ENCODE assay signal across 9 cellular contexts in the genomic region with DNA sequence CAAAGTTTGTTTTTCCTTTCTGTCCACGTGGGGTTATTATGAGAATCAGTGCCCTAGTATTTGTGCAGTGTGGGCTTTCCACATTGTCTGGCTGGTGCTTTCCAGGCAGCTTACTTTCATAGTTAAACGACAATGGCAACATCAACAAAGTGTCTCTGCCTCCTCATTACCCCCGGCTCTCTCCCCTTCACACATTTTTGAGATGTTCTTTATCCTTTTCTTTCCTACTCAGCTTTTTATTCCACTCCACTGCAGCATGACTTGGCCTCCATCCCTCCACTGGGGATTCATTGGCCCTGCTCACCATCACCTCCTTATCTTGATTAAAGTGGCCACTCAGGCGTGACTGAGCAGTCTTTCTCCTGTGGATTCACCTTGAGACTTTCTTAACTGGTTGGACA. TPM values are rescaled to one million over a fixed set of nuclear protein-coding genes. Genes with fewer than 3 reads are reported as not detected.
A peak's percentile ranks its signal among the peaks of the same experiment; 100 is the strongest.
DNase-seq lines count a peak whose midpoint lies in the region; ATAC-seq and TF ChIP-seq lines count a peak whose summit lies in the region.
"Had no signal": no experiment of that assay in that cellular context is flagged by ENCODE, and none has a peak within 500 bp of the region (broad histone marks: within the 10 kb centered on the region; RNA-seq: fewer than 3 reads in every experiment).

No MANE protein-coding gene starts in this region.

- H3K9ac ChIP-seq in KMS-11: no peak overlapping the region

- WGBS in lung, 2 donors: 23 to 61% methylated on average over 4 of the region's 4 CpGs
- WGBS in upper lobe of left lung, 2 donors: 30 to 45% methylated on average over 4 of the region's 4 CpGs

- H3K27me3 ChIP-seq in KMS-11 (ENCODE audit: insufficient read depth, low read depth) (no peaks in the 10 kb centered on the region), lung (ENCODE audit: control insufficient read depth, insufficient read depth) (no peaks in the 10 kb centered on the region), upper lobe of left lung (no peaks in the 10 kb centered on the region)

- peaks cover 39% of the 10 kb centered on the region; the same call in 1 of the 2 replicates for H3K79me2 ChIP-seq in KMS-11 (ENCODE audit: insufficient read depth, low read depth)

- DNase-seq in cerebellar cortex (ENCODE audit: low spot score): peak; percentile 62
- DNase-seq in lung (ENCODE audit: low spot score): no peak
- DNase-seq in upper lobe of left lung: no peak
- no peak for DNase-seq in middle frontal gyrus (ENCODE audit: extremely low spot score, low spot score)
- no peak for DNase-seq in HPDE6-E6E7 (ENCODE audit: extremely low spot score)
- DNase-seq: activated naive CD4-positive, alpha-beta T cell treated with anti-CD3 and anti-CD28 coated beads, Interleukin-2, amount 50 U/mL, for 16 hours; NCI-H1092 treated with DMSO at 0.1 percent for 48 hours had no signal

- H3K4me1 ChIP-seq in KMS-11 (ENCODE audit: low read depth, poor library complexity, severe bottlenecking) (peaks cover 41% of the 10 kb centered on the region), lung (ENCODE audit: control insufficient read depth in 2 of 2, insufficient read depth in 2 of 2, low read length in 2 of 2) (peaks cover 7 to 31% of the 10 kb centered on the region in 2 donors), upper lobe of left lung (peaks cover 37 to 58% (median 47%) of the 10 kb centered on the region in 4 donors)

- TF ChIP-seq CTCF in KMS-11 (conservative IDR thresholded peaks at IDR 0.05; ENCODE audit: low read depth, low read length) (no peak), lung (IDR thresholded peaks at IDR 0.05; ENCODE audit: control extremely low read depth, extremely low read depth) (no peak), upper lobe of left lung (IDR thresholded peaks at IDR 0.05) (no peak)

- H3K36me3 ChIP-seq in KMS-11 (ENCODE audit: insufficient read depth) (no peaks in the 10 kb centered on the region), lung (ENCODE audit: control insufficient read depth in 2 of 2, insufficient read depth in 2 of 2, low read length in 2 of 2) (no peaks in the 10 kb centered on the region), upper lobe of left lung (no peaks in the 10 kb centered on the region)

- no peak for ATAC-seq in lung (ENCODE audit: insufficient read depth, low FRiP score)
- ATAC-seq in upper lobe of left lung (ENCODE audit: low FRiP score in 2 of 2): peak; percentile 15 to 48
- ATAC-seq in GM21360 (IDR thresholded peaks at IDR 0.05; ENCODE audit: unreplicated experiment): no peak

- 0 out of 2 replicates have a peak, but pooled peaks cover 6% of the 10 kb centered on the region for H4K20me1 ChIP-seq in KMS-11 (ENCODE audit: insufficient read depth)

- no peak overlapping the region for H2AFZ ChIP-seq in KMS-11 (ENCODE audit: low read depth)

- H3K9me3 ChIP-seq in lung (ENCODE audit: control insufficient read depth in 2 of 2, insufficient read depth in 1 of 2, low read length in 1 of 2) (no peaks in the 10 kb centered on the region), upper lobe of left lung (no peaks in the 10 kb centered on the region)

- peak overlapping the region; percentile 34; the same call in 1 of the 2 replicates for H3K4me2 ChIP-seq in KMS-11

- no peak overlapping the region for H3K4me3 ChIP-seq in KMS-11 (IDR thresholded peaks at IDR 0.05; ENCODE audit: insufficient read depth, low read depth, low read length)
- no peak overlapping the region for H3K4me3 ChIP-seq in lung
- H3K4me3 ChIP-seq in upper lobe of left lung: no peak overlapping the region

- TF ChIP-seq EP300 in upper lobe of left lung (IDR thresholded peaks at IDR 0.05): no peak

- no peak for TF ChIP-seq POLR2A in upper lobe of left lung (IDR thresholded peaks at IDR 0.05)

- peak overlapping the region; percentile 29; the same call in 1 of the 2 replicates for H3K27ac ChIP-seq in KMS-11
- H3K27ac ChIP-seq in lung (ENCODE audit: low read depth in 1 of 2, low read length in 1 of 2): peak overlapping the region; percentile 76 to 78
- H3K27ac ChIP-seq in upper lobe of left lung: peak overlapping the region; percentile 21 to 52 (median 45)

RNA-seq across cellular contexts. Expression of gene SPECC1L, which starts 19.1 kb away (rescaled TPM):
- total RNA-seq in lung: 10 to 100 TPM; 61.3 to 83.9 TPM
- polyA plus RNA-seq in lung: 10 to 100 TPM; 10.4 to 14.3 TPM
- 10 to 100 TPM; 37.7 to 80.6 (median 62.3) TPM for total RNA-seq in upper lobe of left lung

RNA-seq across cellular contexts. Expression of gene GGT5, which starts 44.9 kb away (rescaled TPM):
- 10 to 100 TPM in 1 of 2 donors, 1 to 10 TPM in 1; 9.8 to 92.0 TPM for total RNA-seq in lung
- 10 to 100 TPM; 50.7 to 58.7 TPM for polyA plus RNA-seq in lung
- total RNA-seq in upper lobe of left lung: 10 to 100 TPM in 5 of 6 donors, 1 to 10 TPM in 1; 4.2 to 47.4 (median 29.6) TPM

Comparison
In these comparisons a context has a peak if more than half of its experiments do, and no peak if none do; other contexts are left out.
1. ATAC-seq: peak in upper lobe of left lung (2 of 2); none in lung (single experiment) and GM21360 (single experiment).
2. Peak in every context shown above with its lines, with median percentiles within 50 percentile points of each other: H3K27ac ChIP-seq.